In the genomic region with DNA sequence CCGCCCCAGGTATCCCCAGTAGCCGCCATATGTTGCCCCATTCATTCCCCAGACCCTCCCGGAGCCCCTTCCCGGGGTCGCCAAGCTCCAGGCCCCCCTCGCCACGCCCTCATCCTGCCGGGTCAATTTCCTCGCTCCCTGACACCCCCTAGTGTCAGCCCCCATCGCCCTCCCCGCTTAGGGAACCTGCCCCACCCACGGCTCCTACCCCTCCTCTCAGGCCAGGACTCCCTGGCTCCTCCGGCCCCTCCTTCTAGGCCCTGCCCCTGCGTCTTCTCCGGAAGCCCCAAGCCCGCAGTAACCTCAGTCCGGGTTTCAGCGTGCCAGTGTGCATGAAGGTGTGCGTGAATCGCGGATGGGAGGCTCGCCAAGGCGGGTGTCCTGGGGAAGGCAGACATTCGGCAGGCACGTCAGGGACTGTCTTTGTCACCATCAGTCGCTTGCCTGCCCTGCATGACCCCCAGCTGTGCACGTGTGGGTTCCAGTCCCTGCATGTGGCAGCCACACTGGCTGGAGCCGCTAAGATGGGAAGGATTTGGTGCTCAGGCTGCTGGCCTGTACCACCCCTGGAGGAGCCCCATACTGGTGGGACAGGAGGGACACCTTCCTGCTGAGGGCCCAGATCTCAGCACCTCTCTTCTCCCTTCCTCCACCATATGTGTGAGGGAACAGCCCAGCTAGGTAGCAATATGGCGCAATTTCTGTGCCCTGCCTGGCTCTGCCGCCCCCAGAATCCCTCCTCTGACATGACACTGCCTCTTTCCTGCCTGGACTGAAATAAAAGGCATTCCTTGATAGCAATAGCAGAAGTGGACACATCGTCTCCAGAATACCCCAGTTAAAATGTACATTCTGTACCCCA, we compare ENCODE assay signal across 6 cellular contexts. TPM values are rescaled to one million over a fixed set of nuclear protein-coding genes. Genes with fewer than 3 reads are reported as not detected.
DNase-seq lines count a peak whose midpoint lies in the region; ATAC-seq and TF ChIP-seq lines count a peak whose summit lies in the region.

No MANE protein-coding gene starts in this region.

- H3K27me3 ChIP-seq in CD4-positive, alpha-beta T cell (ENCODE audit: control insufficient read depth, insufficient read depth, low read length): no peaks in the 10 kb centered on the region
- peaks cover 63% of the 10 kb centered on the region for H3K27me3 ChIP-seq in iPS-20b (ENCODE audit: insufficient read depth, low read length)

- H3K4me3 ChIP-seq in iPS-20b (ENCODE audit: low read length): peak overlapping the region; percentile 69

- peak in 3 of 10 experiments; percentile 30 to 51 (median 35) for DNase-seq in CD4-positive, alpha-beta T cell
- peak; percentile 57 for DNase-seq in WTC11 (ENCODE audit: low spot score)
- no peak for DNase-seq in AG20443 (ENCODE audit: low spot score)
- no peak for DNase-seq in SIG-M5 treated with dmso at 0.1 percent for 504 hours (lab: John Stamatoyannopoulos, UW; ENCODE audit: unreplicated experiment)

- no peak overlapping the region for H3K27ac ChIP-seq in CD4-positive, alpha-beta T cell (ENCODE audit: low read depth, low read length)
- H3K27ac ChIP-seq in iPS-20b (ENCODE audit: low read length): no peak overlapping the region

- peaks cover 13% of the 10 kb centered on the region for H3K4me1 ChIP-seq in iPS-20b (ENCODE audit: insufficient read depth, low read length)

- CTCF ChIA-PET in CD4-positive, alpha-beta T cell (lab: Charles Lee): interaction anchor here (3.1 kb wide), 1 partner anchor 14 kb away, joined by 9 read pairs; no protein-coding TSS in a partner anchor
- CTCF ChIA-PET in WTC11 (lab: Charles Lee): interaction anchor here (0.6 to 7.2 kb wide), 7 partner anchors 9 to 576 kb away, joined by 3 to 63 read pairs (median 5); a partner anchor contains a TSS

- H3K9ac ChIP-seq in iPS-20b (ENCODE audit: low read depth, low read length): no peak overlapping the region

- no peaks in the 10 kb centered on the region for H3K36me3 ChIP-seq in iPS-20b (ENCODE audit: insufficient read depth, low read depth, low read length)

- no peak overlapping the region for H3K27ac Mint-ChIP-seq in CD4-positive, alpha-beta T cell
- no peak overlapping the region for H3K27ac Mint-ChIP-seq in WTC11

- H3K27me3 Mint-ChIP-seq in CD4-positive, alpha-beta T cell: no peaks in the 10 kb centered on the region
- peaks cover 34% of the 10 kb centered on the region for H3K27me3 Mint-ChIP-seq in WTC11 (ENCODE audit: low read depth)

- POLR2A ChIA-PET in CD4-positive, alpha-beta T cell (lab: Charles Lee): interaction anchor here (1.1 to 1.8 kb wide), 2 partner anchors 24 to 51 kb away, joined by 3 to 9 read pairs; a partner anchor contains a TSS
- POLR2A ChIA-PET in WTC11 (lab: Charles Lee): interaction anchor here (0.6 kb wide), 1 partner anchor 42 kb away, joined by 6 read pairs; no protein-coding TSS in a partner anchor

- H3K36me3 Mint-ChIP-seq in CD4-positive, alpha-beta T cell (ENCODE audit: low read depth): peaks cover 4% of the 10 kb centered on the region
- no peaks in the 10 kb centered on the region for H3K36me3 Mint-ChIP-seq in WTC11

- intact Hi-C loops in CD4-positive, alpha-beta T cell (cut with DNase I, micrococcal nuclease): loop anchor here in 1 of 2 experiments (1.0 kb wide), 2 partner anchors 10 to 24 kb away; a partner anchor contains a TSS

- H3K9me3 ChIP-seq in CD4-positive, alpha-beta T cell (ENCODE audit: control insufficient read depth, low read length): no peaks in the 10 kb centered on the region
- H3K9me3 ChIP-seq in iPS-20b (ENCODE audit: insufficient read depth, low read depth, low read length): no peaks in the 10 kb centered on the region

- ATAC-seq in CD4-positive, alpha-beta T cell (ENCODE audit: poor library complexity): peak; percentile 22
- ATAC-seq in HG02610 (IDR thresholded peaks at IDR 0.05; ENCODE audit: unreplicated experiment): peak; percentile 6
- peak; percentile 46 for ATAC-seq in WTC11

- no peaks in the 10 kb centered on the region for H3K9me3 Mint-ChIP-seq in CD4-positive, alpha-beta T cell
- no peaks in the 10 kb centered on the region for H3K9me3 Mint-ChIP-seq in WTC11

- peaks cover 14% of the 10 kb centered on the region for H3K4me1 Mint-ChIP-seq in CD4-positive, alpha-beta T cell (ENCODE audit: low read depth)
- H3K4me1 Mint-ChIP-seq in WTC11: peaks cover 26% of the 10 kb centered on the region

- no peak for TF ChIP-seq CTCF in CD4-positive, alpha-beta T cell (IDR thresholded peaks at IDR 0.05)
- no peak for TF ChIP-seq CTCF in WTC11 (IDR thresholded peaks at IDR 0.05)

- H3K4me3 Mint-ChIP-seq in CD4-positive, alpha-beta T cell: peak overlapping the region; percentile 80
- H3K4me3 Mint-ChIP-seq in WTC11: peak overlapping the region; percentile 78

TF ChIP-seq in WTC11, 78 proteins besides CTCF, POLR2A, EP300 and RAD21 (continues in another document):
- TF ChIP-seq, protein P1, sequence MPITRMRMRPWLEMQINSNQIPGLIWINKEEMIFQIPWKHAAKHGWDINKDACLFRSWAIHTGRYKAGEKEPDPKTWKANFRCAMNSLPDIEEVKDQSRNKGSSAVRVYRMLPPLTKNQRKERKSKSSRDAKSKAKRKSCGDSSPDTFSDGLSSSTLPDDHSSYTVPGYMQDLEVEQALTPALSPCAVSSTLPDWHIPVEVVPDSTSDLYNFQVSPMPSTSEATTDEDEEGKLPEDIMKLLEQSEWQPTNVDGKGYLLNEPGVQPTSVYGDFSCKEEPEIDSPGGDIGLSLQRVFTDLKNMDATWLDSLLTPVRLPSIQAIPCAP (CRISPR knock-in tag; IDR thresholded peaks at IDR 0.05): no peak
- no peak for TF ChIP-seq ESRRA (CRISPR knock-in tag; IDR thresholded peaks at IDR 0.05; ENCODE audit: borderline replicate concordance)
- TF ChIP-seq, protein P2, sequence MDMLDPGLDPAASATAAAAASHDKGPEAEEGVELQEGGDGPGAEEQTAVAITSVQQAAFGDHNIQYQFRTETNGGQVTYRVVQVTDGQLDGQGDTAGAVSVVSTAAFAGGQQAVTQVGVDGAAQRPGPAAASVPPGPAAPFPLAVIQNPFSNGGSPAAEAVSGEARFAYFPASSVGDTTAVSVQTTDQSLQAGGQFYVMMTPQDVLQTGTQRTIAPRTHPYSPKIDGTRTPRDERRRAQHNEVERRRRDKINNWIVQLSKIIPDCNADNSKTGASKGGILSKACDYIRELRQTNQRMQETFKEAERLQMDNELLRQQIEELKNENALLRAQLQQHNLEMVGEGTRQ (CRISPR knock-in tag; IDR thresholded peaks at IDR 0.05): no peak
- TF ChIP-seq, protein P3, sequence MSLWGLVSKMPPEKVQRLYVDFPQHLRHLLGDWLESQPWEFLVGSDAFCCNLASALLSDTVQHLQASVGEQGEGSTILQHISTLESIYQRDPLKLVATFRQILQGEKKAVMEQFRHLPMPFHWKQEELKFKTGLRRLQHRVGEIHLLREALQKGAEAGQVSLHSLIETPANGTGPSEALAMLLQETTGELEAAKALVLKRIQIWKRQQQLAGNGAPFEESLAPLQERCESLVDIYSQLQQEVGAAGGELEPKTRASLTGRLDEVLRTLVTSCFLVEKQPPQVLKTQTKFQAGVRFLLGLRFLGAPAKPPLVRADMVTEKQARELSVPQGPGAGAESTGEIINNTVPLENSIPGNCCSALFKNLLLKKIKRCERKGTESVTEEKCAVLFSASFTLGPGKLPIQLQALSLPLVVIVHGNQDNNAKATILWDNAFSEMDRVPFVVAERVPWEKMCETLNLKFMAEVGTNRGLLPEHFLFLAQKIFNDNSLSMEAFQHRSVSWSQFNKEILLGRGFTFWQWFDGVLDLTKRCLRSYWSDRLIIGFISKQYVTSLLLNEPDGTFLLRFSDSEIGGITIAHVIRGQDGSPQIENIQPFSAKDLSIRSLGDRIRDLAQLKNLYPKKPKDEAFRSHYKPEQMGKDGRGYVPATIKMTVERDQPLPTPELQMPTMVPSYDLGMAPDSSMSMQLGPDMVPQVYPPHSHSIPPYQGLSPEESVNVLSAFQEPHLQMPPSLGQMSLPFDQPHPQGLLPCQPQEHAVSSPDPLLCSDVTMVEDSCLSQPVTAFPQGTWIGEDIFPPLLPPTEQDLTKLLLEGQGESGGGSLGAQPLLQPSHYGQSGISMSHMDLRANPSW (CRISPR knock-in tag; conservative IDR thresholded peaks at IDR 0.05; ENCODE audit: low read depth): no peak
- TF ChIP-seq, protein P4, sequence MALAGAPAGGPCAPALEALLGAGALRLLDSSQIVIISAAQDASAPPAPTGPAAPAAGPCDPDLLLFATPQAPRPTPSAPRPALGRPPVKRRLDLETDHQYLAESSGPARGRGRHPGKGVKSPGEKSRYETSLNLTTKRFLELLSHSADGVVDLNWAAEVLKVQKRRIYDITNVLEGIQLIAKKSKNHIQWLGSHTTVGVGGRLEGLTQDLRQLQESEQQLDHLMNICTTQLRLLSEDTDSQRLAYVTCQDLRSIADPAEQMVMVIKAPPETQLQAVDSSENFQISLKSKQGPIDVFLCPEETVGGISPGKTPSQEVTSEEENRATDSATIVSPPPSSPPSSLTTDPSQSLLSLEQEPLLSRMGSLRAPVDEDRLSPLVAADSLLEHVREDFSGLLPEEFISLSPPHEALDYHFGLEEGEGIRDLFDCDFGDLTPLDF (CRISPR knock-in tag; IDR thresholded peaks at IDR 0.05): no peak
- TF ChIP-seq JUN (CRISPR knock-in tag; IDR thresholded peaks at IDR 0.05): no peak
- TF ChIP-seq, protein P5, sequence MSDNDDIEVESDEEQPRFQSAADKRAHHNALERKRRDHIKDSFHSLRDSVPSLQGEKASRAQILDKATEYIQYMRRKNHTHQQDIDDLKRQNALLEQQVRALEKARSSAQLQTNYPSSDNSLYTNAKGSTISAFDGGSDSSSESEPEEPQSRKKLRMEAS (CRISPR knock-in tag; IDR thresholded peaks at IDR 0.05): 0 out of 2 replicates have a peak, but pooled peaks have one; percentile 50
- TF ChIP-seq, protein P6, sequence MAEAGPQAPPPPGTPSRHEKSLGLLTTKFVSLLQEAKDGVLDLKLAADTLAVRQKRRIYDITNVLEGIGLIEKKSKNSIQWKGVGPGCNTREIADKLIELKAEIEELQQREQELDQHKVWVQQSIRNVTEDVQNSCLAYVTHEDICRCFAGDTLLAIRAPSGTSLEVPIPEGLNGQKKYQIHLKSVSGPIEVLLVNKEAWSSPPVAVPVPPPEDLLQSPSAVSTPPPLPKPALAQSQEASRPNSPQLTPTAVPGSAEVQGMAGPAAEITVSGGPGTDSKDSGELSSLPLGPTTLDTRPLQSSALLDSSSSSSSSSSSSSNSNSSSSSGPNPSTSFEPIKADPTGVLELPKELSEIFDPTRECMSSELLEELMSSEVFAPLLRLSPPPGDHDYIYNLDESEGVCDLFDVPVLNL (CRISPR knock-in tag; IDR thresholded peaks at IDR 0.05; ENCODE audit: borderline replicate concordance, low read depth): no peak

RNA-seq across cellular contexts. Expression of a gene that starts 0.7 kb away (rescaled TPM):
- total RNA-seq in CD4-positive, alpha-beta T cell: under 1 TPM; 0.03 to 0.06 TPM
- 1.0 to 3.5 TPM (median 1.9 TPM) in 3 replicates for total RNA-seq in WTC11 (2021)

RNA-seq across cellular contexts. Expression of a gene that starts 7.9 kb away (rescaled TPM):
- total RNA-seq in CD4-positive, alpha-beta T cell: not detected
- total RNA-seq in WTC11 (2021): not detected in 3 replicates

RNA-seq across cellular contexts. Expression of a gene that starts 18.0 kb away (rescaled TPM):
- total RNA-seq in CD4-positive, alpha-beta T cell: 1 to 10 TPM; 1.0 to 1.5 TPM
- total RNA-seq in WTC11 (2021): 1.4 to 1.8 TPM (median 1.8 TPM) in 3 replicates

RNA-seq across cellular contexts. Expression of a gene that starts 23.8 kb away (rescaled TPM):
- 1 to 10 TPM; 2.8 to 3.0 TPM for total RNA-seq in CD4-positive, alpha-beta T cell
- total RNA-seq in WTC11 (2021): 58.7 to 73.4 TPM (median 64.6 TPM) in 3 replicates

RNA-seq across cellular contexts. Expression of a gene that starts 35.2 kb away (rescaled TPM):
- 1 to 10 TPM; 6.8 to 7.0 TPM for total RNA-seq in CD4-positive, alpha-beta T cell
- total RNA-seq in WTC11 (2021): 28.2 to 34.2 TPM (median 30.3 TPM) in 3 replicates
